ENCODE assay signal across 15 cellular contexts in the genomic region with DNA sequence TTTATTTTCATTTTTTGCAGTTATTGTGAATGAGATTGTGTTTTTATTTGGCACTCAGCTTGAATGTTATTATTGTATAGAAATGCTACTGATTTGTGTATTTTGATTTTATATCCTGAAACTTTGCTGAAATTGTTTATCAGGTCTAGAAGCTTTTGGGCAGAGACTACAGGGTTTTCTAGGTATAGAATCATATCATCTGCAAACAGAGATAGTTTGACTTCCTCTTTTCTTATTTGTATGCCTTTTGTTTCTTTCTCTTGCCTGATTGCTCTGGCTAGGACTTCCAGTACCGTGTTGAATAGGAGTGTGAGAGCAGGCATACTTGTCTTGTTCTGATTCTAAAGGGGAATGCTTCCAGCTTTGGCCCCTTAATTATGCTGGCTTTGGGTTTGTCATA.
"Had no signal": no experiment of that assay in that cellular context is flagged by ENCODE, and none has a peak within 500 bp of the region (broad histone marks: within the 10 kb centered on the region; RNA-seq: fewer than 3 reads in every experiment).

No MANE protein-coding gene starts in this region.

- H3K36me3 Mint-ChIP-seq: stimulated activated naive B cell treated with anti-CD40 and anti-IgM and Interleukin-4, amounts not matched to agents 10 μg/mL and 1 μg/mL and 100 μg/mL, for 72 hours had no signal

- H3K27ac ChIP-seq: heart left ventricle, neutrophil, psoas muscle, testis, tibial nerve, upper lobe of right lung, vagina had no signal

- H3K4me3 Mint-ChIP-seq: naive thymus-derived CD4-positive, alpha-beta T cell; stimulated activated naive B cell treated with anti-CD40 and anti-IgM and Interleukin-4, amounts not matched to agents 10 μg/mL and 1 μg/mL and 100 μg/mL, for 72 hours; stimulated activated naive CD8-positive, alpha-beta T cell treated with anti-CD3 and anti-CD28 coated beads, Interleukin-15, amount 100 ng/mL, for 72 hours had no signal

- H3K27me3 ChIP-seq: testis, tibial nerve, vagina had no signal

- DNase-seq: effector CD4-positive, alpha-beta T cell; heart left ventricle; hippocampal formation; kidney glomerular epithelial cell; naive thymus-derived CD4-positive, alpha-beta T cell; psoas muscle; stimulated activated CD4-positive, alpha-beta T cell treated with anti-CD3 and anti-CD28 coated beads, Interleukin-2, amount 100 ng/mL, for 24 hours; stimulated activated CD4-positive, alpha-beta T cell treated with anti-CD3 and anti-CD28 coated beads, Interleukin-4, amount 100 ng/mL, for 4 hours; stimulated activated naive B cell treated with anti-CD40 and anti-IgM and Interleukin-4, amounts not matched to agents 10 μg/mL and 1 μg/mL and 100 μg/mL, for 72 hours; stimulated activated naive CD8-positive, alpha-beta T cell treated with anti-CD3 and anti-CD28 coated beads, Interleukin-15, amount 100 ng/mL, for 72 hours; testis; upper lobe of right lung had no signal

- H3K9me3 ChIP-seq: neutrophil, testis, upper lobe of right lung, vagina had no signal

- H3K4me1 ChIP-seq: heart left ventricle, psoas muscle, testis, tibial nerve, upper lobe of right lung, vagina had no signal

- H3K27ac Mint-ChIP-seq: naive thymus-derived CD4-positive, alpha-beta T cell; stimulated activated naive B cell treated with anti-CD40 and anti-IgM and Interleukin-4, amounts not matched to agents 10 μg/mL and 1 μg/mL and 100 μg/mL, for 72 hours; stimulated activated naive CD8-positive, alpha-beta T cell treated with anti-CD3 and anti-CD28 coated beads, Interleukin-15, amount 100 ng/mL, for 72 hours had no signal

- H3K4me3 ChIP-seq: heart left ventricle, psoas muscle, testis, tibial nerve, upper lobe of right lung, vagina had no signal

- H3K36me3 ChIP-seq: heart left ventricle, neutrophil, tibial nerve, upper lobe of right lung, vagina had no signal
